ENCODE assay signal across 8 cellular contexts in the genomic region with DNA sequence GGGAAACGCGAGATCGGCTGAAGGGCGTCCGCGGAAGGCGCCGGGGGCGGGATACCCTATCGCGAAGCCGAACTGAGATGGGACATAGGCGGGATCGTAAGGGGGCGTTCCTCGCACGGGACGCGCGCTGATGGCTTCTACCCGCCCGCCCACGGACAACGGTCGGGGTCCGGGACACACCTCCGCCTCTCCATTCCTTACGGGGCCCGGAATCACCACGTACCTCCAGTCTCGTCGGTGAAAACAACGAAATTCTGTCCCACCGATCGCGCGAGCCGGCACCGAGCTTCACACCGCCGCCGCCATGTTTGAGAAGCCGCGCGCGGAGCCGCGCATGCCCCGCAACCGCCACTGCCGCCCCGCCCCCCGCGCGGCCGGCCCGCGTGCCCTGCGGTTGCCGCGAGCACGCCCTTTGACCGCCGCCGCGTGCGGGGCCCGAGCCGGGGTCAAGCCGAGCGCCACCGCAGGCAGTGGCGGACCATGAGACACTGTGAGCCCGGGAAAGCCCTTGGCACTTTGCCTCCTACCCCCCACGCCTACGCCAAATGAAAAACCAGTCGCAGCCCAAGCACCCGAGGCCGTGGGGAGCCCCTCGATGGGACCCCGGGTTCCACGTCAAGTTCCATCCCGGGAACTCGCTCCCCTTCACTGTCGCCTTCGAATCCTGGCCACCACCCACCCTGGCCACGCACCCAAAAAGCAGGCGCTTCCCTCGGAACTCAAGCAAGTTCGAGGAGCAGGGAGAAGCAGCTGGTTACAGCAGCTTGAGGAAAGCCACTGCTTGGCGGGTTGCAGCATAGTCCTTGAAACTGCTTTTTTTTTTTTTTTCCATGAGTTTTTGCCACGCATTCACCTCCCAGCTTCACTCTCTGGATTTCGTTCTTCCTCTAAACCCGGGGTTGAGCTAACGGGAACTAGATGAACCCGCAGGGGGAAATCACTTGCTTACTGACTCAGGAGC. TPM values are rescaled to one million over a fixed set of nuclear protein-coding genes. Genes with fewer than 3 reads are reported as not detected.
DNase-seq lines count a peak whose midpoint lies in the region; ATAC-seq and TF ChIP-seq lines count a peak whose summit lies in the region.

A gene (minus strand): TSS at position 320 of the 961 bp plus-strand sequence. CDS start 20,617 bp downstream, outside the sequence.

- peaks cover 17% of the 10 kb centered on the region for H3K27me3 Mint-ChIP-seq in activated T-cell treated with anti-CD3 and anti-CD28 coated beads, Interleukin-2, amount 50 U/mL, for 72 hours (ENCODE audit: low read depth)
- H3K27me3 Mint-ChIP-seq in naive thymus-derived CD8-positive, alpha-beta T cell: no peaks in the 10 kb centered on the region

- no peaks in the 10 kb centered on the region for H3K79me2 ChIP-seq in fibroblast of lung (ENCODE audit: control insufficient read depth, insufficient read depth, low read length)

- H3K4me1 Mint-ChIP-seq in activated T-cell treated with anti-CD3 and anti-CD28 coated beads, Interleukin-2, amount 50 U/mL, for 72 hours (ENCODE audit: low read depth): no peaks in the 10 kb centered on the region
- peaks cover 0 to 8% (median 4%) of the 10 kb centered on the region in 4 donors for H3K4me1 Mint-ChIP-seq in naive thymus-derived CD8-positive, alpha-beta T cell

- no peak for TF ChIP-seq CTCF in fibroblast of lung (conservative IDR thresholded peaks at IDR 0.05 in 1 of 2, IDR thresholded peaks at IDR 0.05 in 1 of 2; ENCODE audit: low read depth in 1 of 2, low read length in 2 of 2)

- H3K27me3 ChIP-seq in fibroblast of lung (ENCODE audit: control insufficient read depth, insufficient read depth, low read length) (no peaks in the 10 kb centered on the region), thymus (ENCODE audit: control insufficient read depth, insufficient read depth) (no peaks in the 10 kb centered on the region)

- DNase-seq in NCI-H226: peak; percentile 10
- DNase-seq in activated T-cell treated with anti-CD3 and anti-CD28 coated beads, Interleukin-2, amount 50 U/mL, for 72 hours: peak; percentile 52 to 59
- DNase-seq in fibroblast of lung (ENCODE audit: low read depth in 2 of 2): peak; percentile 23 to 46
- DNase-seq in naive thymus-derived CD8-positive, alpha-beta T cell: peak; percentile 2 to 62 (median 27)

- H3K9me3 Mint-ChIP-seq in activated T-cell treated with anti-CD3 and anti-CD28 coated beads, Interleukin-2, amount 50 U/mL, for 72 hours: no peaks in the 10 kb centered on the region
- H3K9me3 Mint-ChIP-seq in naive thymus-derived CD8-positive, alpha-beta T cell: peaks cover 0 to 2% (median 0%) of the 10 kb centered on the region in 9 donors

- peak within 1 kb of the TSS; percentile 53 for H2AFZ ChIP-seq in fibroblast of lung (ENCODE audit: low read length)

- POLR2A ChIA-PET in naive thymus-derived CD8-positive, alpha-beta T cell (lab: Charles Lee): interaction anchor here (0.8 kb wide), 1 partner anchor 70 kb away, joined by 3 read pairs; no protein-coding TSS in a partner anchor

- under 1% methylated on average over 86 of the region's 96 CpGs for WGBS in thymus

- H3K9ac ChIP-seq in fibroblast of lung (ENCODE audit: insufficient read depth, low read length): peak within 1 kb of the TSS; percentile 50

- peak within 1 kb of the TSS; percentile 79 to 81 for H3K4me3 Mint-ChIP-seq in activated T-cell treated with anti-CD3 and anti-CD28 coated beads, Interleukin-2, amount 50 U/mL, for 72 hours
- peak within 1 kb of the TSS; percentile 72 to 88 (median 81) for H3K4me3 Mint-ChIP-seq in naive thymus-derived CD8-positive, alpha-beta T cell

- H3K4me3 ChIP-seq in fibroblast of lung (replicated peaks in 1 of 4; ENCODE audit: control extremely low read depth in 1 of 4, insufficient read depth in 1 of 4, low read depth in 3 of 4, low read length in 4 of 4): peak within 1 kb of the TSS; percentile 41 to 63 (median 51)
- peak within 1 kb of the TSS; percentile 61 for H3K4me3 ChIP-seq in thymus (ENCODE audit: low read length)

- ATAC-seq in GM18502 (IDR thresholded peaks at IDR 0.05; ENCODE audit: poor library complexity, unreplicated experiment): peak; percentile 49
- ATAC-seq in activated T-cell treated with anti-CD3 and anti-CD28 coated beads, Interleukin-2, amount 50 U/mL, for 72 hours (replicated peaks in 1 of 2): peak; percentile 74 to 79
- ATAC-seq in naive thymus-derived CD8-positive, alpha-beta T cell: peak; percentile 65 to 68
- no peak for ATAC-seq in GM21367 (IDR thresholded peaks at IDR 0.05; ENCODE audit: unreplicated experiment)
- no peak for ATAC-seq in HG02571 (IDR thresholded peaks at IDR 0.05; ENCODE audit: unreplicated experiment)

- H3K36me3 Mint-ChIP-seq in activated T-cell treated with anti-CD3 and anti-CD28 coated beads, Interleukin-2, amount 50 U/mL, for 72 hours (ENCODE audit: insufficient read depth in 2 of 2): no peaks in the 10 kb centered on the region
- H3K36me3 Mint-ChIP-seq in naive thymus-derived CD8-positive, alpha-beta T cell: no peaks in the 10 kb centered on the region

- H3K9me3 ChIP-seq in fibroblast of lung (ENCODE audit: control insufficient read depth, insufficient read depth, low read depth, low read length) (no peaks in the 10 kb centered on the region), thymus (ENCODE audit: control insufficient read depth) (no peaks in the 10 kb centered on the region)

- H4K20me1 ChIP-seq in fibroblast of lung (ENCODE audit: control insufficient read depth, extremely low read depth, insufficient read depth, low read length): no peaks in the 10 kb centered on the region

- no peaks in the 10 kb centered on the region for H3K4me1 ChIP-seq in fibroblast of lung (ENCODE audit: control insufficient read depth, extremely low read depth, insufficient read depth, low read length)
- H3K4me1 ChIP-seq in thymus (ENCODE audit: control insufficient read depth, insufficient read depth, low read length): no peaks in the 10 kb centered on the region

- H3K36me3 ChIP-seq in fibroblast of lung (ENCODE audit: control insufficient read depth, insufficient read depth, low read length) (no peaks in the 10 kb centered on the region), thymus (ENCODE audit: control insufficient read depth, insufficient read depth) (no peaks in the 10 kb centered on the region)

- H3K4me2 ChIP-seq in fibroblast of lung (ENCODE audit: extremely low read depth, insufficient read depth, low read length): peak within 1 kb of the TSS; percentile 66

- H3K27ac Mint-ChIP-seq in activated T-cell treated with anti-CD3 and anti-CD28 coated beads, Interleukin-2, amount 50 U/mL, for 72 hours: no peak within 1 kb of the TSS
- H3K27ac Mint-ChIP-seq in naive thymus-derived CD8-positive, alpha-beta T cell: peak within 1 kb of the TSS in 8 of 10 donors; percentile 24 to 76 (median 52)

- peak within 1 kb of the TSS; percentile 9 for H3K27ac ChIP-seq in fibroblast of lung (ENCODE audit: insufficient read depth, low read length)
- H3K27ac ChIP-seq in thymus (ENCODE audit: low read depth): no peak within 1 kb of the TSS

RNA-seq across cellular contexts. Expression of the gene that starts here (rescaled TPM):
- total RNA-seq in activated T-cell treated with anti-CD3 and anti-CD28 coated beads, Interleukin-2, amount 50 U/mL, for 72 hours: 1 to 10 TPM; 3.0 TPM
- total RNA-seq in fibroblast of lung: 1.5 and 1.8 TPM in 2 replicates
- 1.7 and 2.3 TPM in 2 replicates for polyA plus RNA-seq in fibroblast of lung
- 1.2 TPM in 2 replicates for polyA plus RNA-seq in fibroblast of lung (2012)
- polyA minus RNA-seq in fibroblast of lung (ENCODE audit: low replicate concordance): 0.19 and 0.71 TPM in 2 replicates
- 1 to 10 TPM; 2.1 to 2.4 TPM for total RNA-seq in naive thymus-derived CD8-positive, alpha-beta T cell
- 1 to 10 TPM in 1 of 3 donors, under 1 TPM in 2; 0.47 to 1.1 (median 0.66) TPM for polyA plus RNA-seq in naive thymus-derived CD8-positive, alpha-beta T cell
- 3.4 TPM for polyA plus RNA-seq in thymus

Comparison
In these comparisons a context has a peak if more than half of its experiments do, and no peak if none do; other contexts are left out.
1. ATAC-seq: peak in GM18502 (single experiment), activated T-cell treated with anti-CD3 and anti-CD28 coated beads, Interleukin-2, amount 50 U/mL, for 72 hours (2 of 2) and naive thymus-derived CD8-positive, alpha-beta T cell (2 of 2); none in GM21367 (single experiment) and HG02571 (single experiment).
2. Peak in every context shown above with its lines, with median percentiles within 50 percentile points of each other: DNase-seq.